In the genomic region with DNA sequence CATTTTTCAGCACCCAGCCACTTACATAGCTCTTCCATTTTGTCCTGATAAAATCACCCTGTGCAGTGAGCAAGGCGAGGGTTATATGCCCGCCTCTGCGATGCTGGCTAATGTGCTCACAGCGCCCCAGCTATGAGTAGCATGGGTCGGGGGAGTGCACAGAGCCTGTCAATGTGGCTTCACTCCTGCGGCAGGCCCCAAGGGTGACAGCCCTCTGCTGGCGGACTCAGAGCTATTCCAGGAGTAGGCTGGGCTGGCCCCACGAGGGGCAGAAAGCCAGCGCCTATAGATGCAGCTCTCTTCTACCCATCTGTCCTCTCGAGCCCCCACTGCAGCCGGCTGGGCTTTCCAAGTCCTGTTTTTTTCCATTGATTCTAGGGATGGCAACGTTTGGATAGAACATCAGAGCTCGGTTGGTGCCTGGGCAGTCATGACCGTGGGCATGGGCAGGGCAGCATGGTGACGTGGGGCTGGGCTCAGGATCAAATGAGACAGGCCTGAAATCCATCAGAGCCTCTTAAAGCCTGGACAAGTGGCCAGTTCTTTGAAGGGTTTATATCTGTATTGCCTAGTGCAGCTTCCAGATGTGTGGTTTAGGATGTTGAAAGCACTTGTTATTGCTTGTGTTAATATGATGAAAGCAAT, we compare ENCODE assay signal across 1 cellular context.
TF ChIP-seq lines count a peak whose summit lies in the region.

No MANE protein-coding gene starts in this region.

TF ChIP-seq in IMR-90, 13 proteins besides CTCF, POLR2A, EP300 and RAD21:
- TF ChIP-seq SMC3 (IDR thresholded peaks at IDR 0.05; ENCODE audit: low read depth, low read length) (peak; percentile 16; the same call in 1 of the 2 replicates), RFX5 (IDR thresholded peaks at IDR 0.05; ENCODE audit: low read depth, low read length) (no peak), FOS (IDR thresholded peaks at IDR 0.05; ENCODE audit: low read depth, low read length) (no peak), CHD1 (IDR thresholded peaks at IDR 0.05; ENCODE audit: low read depth, low read length) (no peak)
